ENCODE assay signal across 1 cellular context in genomic region chr20:45294659-45295058, GRCh38.
TF ChIP-seq lines count a peak whose summit lies in the region.

No MANE protein-coding gene starts in this region.

TF ChIP-seq in HepG2, 621 proteins besides CTCF, POLR2A, EP300 and RAD21:
- TF ChIP-seq TFDP2 (CRISPR knock-in tag; IDR thresholded peaks at IDR 0.05), result no peak
- no peak for TF ChIP-seq ZNF275 (CRISPR knock-in tag; IDR thresholded peaks at IDR 0.05; ENCODE audit: borderline replicate concordance)
- TF ChIP-seq XBP1 (CRISPR knock-in tag; IDR thresholded peaks at IDR 0.05), result no peak
- 0 out of 2 replicates have a peak, but pooled peaks have one; percentile 58 for TF ChIP-seq FOXO4 (CRISPR knock-in tag; conservative IDR thresholded peaks at IDR 0.05)
- TF ChIP-seq ZNF335 (CRISPR knock-in tag; IDR thresholded peaks at IDR 0.05), result no peak
- TF ChIP-seq DNMT1 (CRISPR knock-in tag; IDR thresholded peaks at IDR 0.05), result no peak
